9 cellular contexts compared by ENCODE assay signal in the genomic region with DNA sequence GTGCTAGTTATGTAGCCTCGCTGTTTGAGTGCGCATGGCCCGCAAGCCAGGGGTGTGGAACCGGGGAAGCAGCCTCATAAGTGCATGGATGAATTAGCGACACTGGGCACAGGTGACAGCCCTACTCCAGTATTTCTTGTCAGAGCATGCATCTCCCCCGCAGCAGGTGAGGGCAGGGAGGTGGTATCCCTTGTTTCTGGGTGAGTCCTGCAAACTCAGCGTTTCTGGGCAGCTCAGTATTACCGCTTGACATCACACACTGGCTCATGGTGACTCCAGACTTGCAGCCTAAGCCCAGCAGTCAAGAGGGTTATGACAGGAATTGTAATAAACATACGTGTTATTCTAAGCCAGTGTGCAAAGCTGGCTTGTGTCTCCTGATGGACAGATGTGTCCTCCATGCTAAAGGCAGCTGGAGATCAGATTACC. TPM values are rescaled to one million over a fixed set of nuclear protein-coding genes. Genes with fewer than 3 reads are reported as not detected.
A peak's percentile ranks its signal among the peaks of the same experiment; 100 is the strongest.
DNase-seq lines count a peak whose midpoint lies in the region; ATAC-seq and TF ChIP-seq lines count a peak whose summit lies in the region.
"Had no signal": no experiment of that assay in that cellular context is flagged by ENCODE, and none has a peak within 500 bp of the region (broad histone marks: within the 10 kb centered on the region; RNA-seq: fewer than 3 reads in every experiment).

No MANE protein-coding gene starts in this region.

- H3K36me3 ChIP-seq in GM06990 (ENCODE audit: control insufficient read depth, insufficient read depth, low read length), result no peaks in the 10 kb centered on the region
- no peaks in the 10 kb centered on the region for H3K36me3 ChIP-seq in sigmoid colon

- H3K4me3 ChIP-seq in GM06990 (replicated peaks; ENCODE audit: low read depth, low read length) (peak overlapping the region; percentile 75), sigmoid colon (peak overlapping the region in 1 of 4 donors; percentile 1)

- no peak for DNase-seq in GM06990 (ENCODE audit: extremely low read depth, insufficient read length)
- DNase-seq in NCI-H524 treated with DMSO at 0.1 percent for 48 hours (lab: John Stamatoyannopoulos, UW), result peak; percentile 48
- DNase-seq in posterior vena cava (ENCODE audit: low spot score), result peak; percentile 45
- DNase-seq in retina, result no peak
- DNase-seq in sigmoid colon, result no peak
- DNase-seq in GM19240 (ENCODE audit: insufficient read length, low spot score), result no peak
- DNase-seq: foreskin keratinocyte had no signal

- TF ChIP-seq POLR2A in sigmoid colon (IDR thresholded peaks at IDR 0.05), result no peak

- 89 to 93% methylated on average over 9 of the region's 9 CpGs for WGBS in sigmoid colon, 2 donors

- no peak for TF ChIP-seq CTCF in GM06990 (IDR thresholded peaks at IDR 0.05; ENCODE audit: insufficient read depth, low read length, poor library complexity, severe bottlenecking)
- TF ChIP-seq CTCF in sigmoid colon (IDR thresholded peaks at IDR 0.05), result no peak

- H3K27me3 ChIP-seq in GM06990 (replicated peaks; ENCODE audit: control insufficient read depth, insufficient read depth, low read length), result no peaks in the 10 kb centered on the region
- H3K27me3 ChIP-seq in sigmoid colon, result peaks cover 0 to 12% (median 0%) of the 10 kb centered on the region in 3 donors

- peaks cover 0 to 42% (median 24%) of the 10 kb centered on the region in 4 donors for H3K4me1 ChIP-seq in sigmoid colon

- intact Hi-C loops in posterior vena cava (cut with DNase I) (loop anchor here (5.0 to 10.0 kb wide), 3 partner anchors 94 to 227 kb away; no protein-coding TSS in a partner anchor), sigmoid colon (cut with DNase I) (loop anchor here (5.0 to 10.0 kb wide), 3 partner anchors 89 to 364 kb away; partner anchors contain the start of genes RBBP8 and RMC1)

- ATAC-seq in esophagus mucosa (peak; percentile 64), HG03108 (IDR thresholded peaks at IDR 0.05; ENCODE audit: unreplicated experiment) (no peak)
- ATAC-seq: foreskin keratinocyte had no signal

- no peaks in the 10 kb centered on the region for H3K9me3 ChIP-seq in sigmoid colon

- no peak for TF ChIP-seq EP300 in sigmoid colon (IDR thresholded peaks at IDR 0.05)

- peak overlapping the region in 2 of 4 donors; percentile 75 for H3K27ac ChIP-seq in sigmoid colon
- H3K27ac ChIP-seq: foreskin keratinocyte had no signal

RNA-seq across cellular contexts. Expression of gene CABLES1, which starts 2.5 kb away (rescaled TPM):
- 7.8 TPM for total RNA-seq in esophagus mucosa
- total RNA-seq in posterior vena cava, result 10 to 100 TPM in 1 of 2 donors, 1 to 10 TPM in 1; 9.3 to 10.8 TPM
- total RNA-seq in sigmoid colon, result 1 to 10 TPM; 1.9 to 4.3 (median 3.8) TPM
- polyA plus RNA-seq in sigmoid colon, result 1 to 10 TPM; 3.5 to 7.2 (median 5.1) TPM

Comparison
In these comparisons a context has a peak if more than half of its experiments do, and no peak if none do; other contexts are left out.
1. DNase-seq: peak in NCI-H524 treated with DMSO at 0.1 percent for 48 hours (single experiment) and posterior vena cava (single experiment); none in GM06990 (single experiment), retina (single experiment), sigmoid colon (single experiment) and GM19240 (single experiment).